Comparison of ENCODE assay signal across 20 cellular contexts in the genomic region with DNA sequence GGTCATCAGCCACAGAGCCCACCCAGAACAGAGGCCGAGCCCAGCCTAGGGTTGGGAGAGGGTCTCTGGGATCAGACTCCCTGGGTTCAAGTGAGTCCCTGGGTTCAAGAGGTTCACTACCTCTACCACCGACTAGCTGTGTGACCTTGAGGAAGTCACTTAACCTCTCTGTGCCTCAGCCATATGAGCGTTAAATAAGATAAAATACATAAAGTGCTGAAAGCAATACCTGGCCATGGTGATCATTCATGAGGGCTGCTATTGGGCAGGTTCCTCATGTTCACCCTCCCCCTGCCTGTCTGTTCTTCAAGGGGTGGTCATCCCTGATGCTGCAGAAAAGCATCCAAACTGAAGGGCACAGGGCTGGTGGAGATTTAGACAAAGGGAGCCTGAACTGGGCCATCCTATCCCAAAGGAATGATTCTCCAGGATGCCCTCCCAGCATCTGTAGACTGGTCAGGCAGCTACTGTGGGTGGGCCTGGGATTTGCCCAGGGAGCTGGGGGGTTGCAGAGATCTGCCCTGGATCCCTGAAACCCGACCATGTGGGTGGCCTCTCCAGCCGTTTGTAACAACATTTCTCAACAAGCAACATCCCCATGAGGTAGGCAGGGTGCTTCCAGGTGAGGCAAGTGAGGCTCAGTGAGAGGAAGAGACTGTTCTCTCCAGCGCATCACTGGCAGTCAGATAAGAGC.
DNase-seq lines count a peak whose midpoint lies in the region; ATAC-seq and TF ChIP-seq lines count a peak whose summit lies in the region.
"Had no signal": no experiment of that assay in that cellular context is flagged by ENCODE, and none has a peak within 500 bp of the region (broad histone marks: within the 10 kb centered on the region; RNA-seq: fewer than 3 reads in every experiment).

No MANE protein-coding gene starts in this region.

- no peaks in the 10 kb centered on the region for H3K9me3 ChIP-seq in PC-9 (ENCODE audit: insufficient read depth, low read depth)
- H3K9me3 ChIP-seq in left ventricle myocardium inferior (replicated peaks) = peaks cover 3% of the 10 kb centered on the region
- H3K9me3 ChIP-seq: body of pancreas, colonic mucosa had no signal

- intact Hi-C loops in Calu3 (cut with micrococcal nuclease; ENCODE audit: unreplicated experiment) = no loop called here
- intact Hi-C loops in PC-9 (cut with micrococcal nuclease; ENCODE audit: unreplicated experiment) = loop anchor here (10.0 kb wide), 1 partner anchor 168 kb away; no protein-coding TSS in a partner anchor
- intact Hi-C loops in left ventricle myocardium inferior (cut with micrococcal nuclease) = no loop called here

- POLR2A ChIA-PET in PC-9 (lab: Charles Lee; ENCODE audit: unreplicated experiment) = no interaction called here

- H3K27me3 ChIP-seq in PC-9 (ENCODE audit: insufficient read depth, low read depth) (no peaks in the 10 kb centered on the region), left ventricle myocardium inferior (ENCODE audit: low read depth) (peaks cover 23% of the 10 kb centered on the region)
- H3K27me3 ChIP-seq: body of pancreas, colonic mucosa had no signal

- H3K36me3 ChIP-seq in PC-9 (ENCODE audit: low read depth) = no peaks in the 10 kb centered on the region
- no peaks in the 10 kb centered on the region for H3K36me3 ChIP-seq in left ventricle myocardium inferior
- H3K36me3 ChIP-seq: colonic mucosa had no signal

- H2AFZ ChIP-seq in PC-9 = no peak overlapping the region

- H3K9me2 ChIP-seq in PC-9 (ENCODE audit: insufficient read depth) = no peaks in the 10 kb centered on the region

- H3K4me1 ChIP-seq in PC-9 (replicated peaks; ENCODE audit: insufficient read depth) (peaks cover 23% of the 10 kb centered on the region), left ventricle myocardium inferior (peaks cover 54% of the 10 kb centered on the region)
- H3K4me1 ChIP-seq: body of pancreas, colonic mucosa had no signal

- H3K9me3 Mint-ChIP-seq in Calu3 (ENCODE audit: low read depth, unreplicated experiment) = no peaks in the 10 kb centered on the region
- no peaks in the 10 kb centered on the region for H3K9me3 Mint-ChIP-seq in activated T-cell treated with anti-CD3 and anti-CD28 coated beads, Interleukin-2, amount 50 U/mL, for 4 hours
- H3K9me3 Mint-ChIP-seq: activated naive CD8-positive, alpha-beta T cell treated with anti-CD3 and anti-CD28 coated beads for 36 hours; CD8-positive, alpha-beta memory T cell had no signal

- H3K4me3 Mint-ChIP-seq in Calu3 (ENCODE audit: low read depth, unreplicated experiment) = no peak overlapping the region
- H3K4me3 Mint-ChIP-seq in activated T-cell treated with anti-CD3 and anti-CD28 coated beads, Interleukin-2, amount 50 U/mL, for 4 hours = no peak overlapping the region
- H3K4me3 Mint-ChIP-seq: activated naive CD8-positive, alpha-beta T cell treated with anti-CD3 and anti-CD28 coated beads for 36 hours; IgD-negative memory B cell had no signal

- H4K20me1 ChIP-seq in PC-9 (ENCODE audit: insufficient read depth) = no peaks in the 10 kb centered on the region

- H3K4me2 ChIP-seq in PC-9 = peak overlapping the region; percentile 58

- no peak for DNase-seq in Calu3
- DNase-seq in PC-9 = no peak
- DNase-seq in left ventricle myocardium inferior = no peak
- peak; percentile 15 for DNase-seq in renal cortical epithelial cell (ENCODE audit: low read depth)
- DNase-seq in activated T-cell treated with anti-CD3 and anti-CD28 coated beads, Interleukin-2, amount 50 U/mL, for 4 hours = no peak
- DNase-seq in NOMO-1 treated with DMSO at 0.1 percent for 48 hours (lab: John Stamatoyannopoulos, UW; ENCODE audit: unreplicated experiment) = no peak
- no peak for DNase-seq in anterior cingulate cortex (lab: John Stamatoyannopoulos, UW)
- DNase-seq: activated CD4-positive, alpha-beta T cell treated with anti-CD3 and anti-CD28 coated beads, Interleukin-2, amount 50 U/mL, for 48 hours; activated naive CD8-positive, alpha-beta T cell treated with anti-CD3 and anti-CD28 coated beads for 36 hours; CD8-positive, alpha-beta memory T cell; colonic mucosa; naive B cell; NCI-H1694 treated with DMSO at 0.1 percent for 48 hours; NCI-H774; stimulated activated CD4-positive, alpha-beta T cell treated with anti-CD3 and anti-CD28 coated beads, Interleukin-4, amount 100 ng/mL, for 24 hours; T-helper 2 cell; trophoblast cell had no signal

- H3F3A ChIP-seq in PC-9 (ENCODE audit: insufficient read depth, low read depth) = no peaks in the 10 kb centered on the region

- H3K79me2 ChIP-seq in PC-9 (ENCODE audit: low read depth) = no peaks in the 10 kb centered on the region

- H3K4me3 ChIP-seq in PC-9 = no peak overlapping the region
- peak overlapping the region; percentile 11 for H3K4me3 ChIP-seq in left ventricle myocardium inferior
- H3K4me3 ChIP-seq: body of pancreas, colonic mucosa had no signal

- H3K36me3 Mint-ChIP-seq in Calu3 (ENCODE audit: insufficient read depth, unreplicated experiment) = no peaks in the 10 kb centered on the region
- no peaks in the 10 kb centered on the region for H3K36me3 Mint-ChIP-seq in activated T-cell treated with anti-CD3 and anti-CD28 coated beads, Interleukin-2, amount 50 U/mL, for 4 hours (ENCODE audit: insufficient read depth)
- H3K36me3 Mint-ChIP-seq: activated naive CD8-positive, alpha-beta T cell treated with anti-CD3 and anti-CD28 coated beads for 36 hours; CD8-positive, alpha-beta memory T cell; IgD-negative memory B cell; naive B cell had no signal

- no TSS peak for BruUV-seq in Calu3 (replicated peaks; lab: Mats Ljungman, UMichigan)
- no TSS peak for BruUV-seq in PC-9 (replicated peaks; lab: Mats Ljungman, UMichigan)

- H3K27ac Mint-ChIP-seq in Calu3 (ENCODE audit: unreplicated experiment) = peak overlapping the region; percentile 79
- H3K27ac Mint-ChIP-seq: activated naive CD8-positive, alpha-beta T cell treated with anti-CD3 and anti-CD28 coated beads for 36 hours; CD8-positive, alpha-beta memory T cell; IgD-negative memory B cell; naive B cell; progenitor cell of endocrine pancreas had no signal

- TF ChIP-seq CTCF in Calu3 (IDR thresholded peaks at IDR 0.05; ENCODE audit: unreplicated experiment) = no peak
- TF ChIP-seq CTCF in PC-9 (conservative IDR thresholded peaks at IDR 0.05) = no peak
- TF ChIP-seq CTCF in left ventricle myocardium inferior (IDR thresholded peaks at IDR 0.05; ENCODE audit: borderline replicate concordance) = no peak

- H3K27ac ChIP-seq in PC-9 (no peak overlapping the region; the same call in 1 of the 2 replicates), left ventricle myocardium inferior (replicated peaks) (peak overlapping the region; percentile 92)
- H3K27ac ChIP-seq: body of pancreas, colonic mucosa had no signal

- no peak for ATAC-seq in activated T-cell treated with anti-CD3 and anti-CD28 coated beads, Interleukin-2, amount 50 U/mL, for 4 hours

- peaks cover 17% of the 10 kb centered on the region for H3K27me3 Mint-ChIP-seq in Calu3 (ENCODE audit: unreplicated experiment)
- peaks cover 21% of the 10 kb centered on the region for H3K27me3 Mint-ChIP-seq in activated T-cell treated with anti-CD3 and anti-CD28 coated beads, Interleukin-2, amount 50 U/mL, for 4 hours (ENCODE audit: low read depth)

- CTCF ChIA-PET in Calu3 (lab: Charles Lee) = no interaction called here
- CTCF ChIA-PET in PC-9 (lab: Charles Lee) = interaction anchor here (0.5 kb wide), 1 partner anchor 395 kb away, joined by 3 read pairs; no protein-coding TSS in a partner anchor

- H3K4me1 Mint-ChIP-seq in Calu3 (ENCODE audit: low read depth, unreplicated experiment) = no peaks in the 10 kb centered on the region
- H3K4me1 Mint-ChIP-seq in activated T-cell treated with anti-CD3 and anti-CD28 coated beads, Interleukin-2, amount 50 U/mL, for 4 hours (ENCODE audit: low read depth) = no peaks in the 10 kb centered on the region
- H3K4me1 Mint-ChIP-seq: activated naive CD8-positive, alpha-beta T cell treated with anti-CD3 and anti-CD28 coated beads for 36 hours; CD8-positive, alpha-beta memory T cell; IgD-negative memory B cell; naive B cell had no signal
